16 cellular contexts compared by ENCODE assay signal in the genomic region with DNA sequence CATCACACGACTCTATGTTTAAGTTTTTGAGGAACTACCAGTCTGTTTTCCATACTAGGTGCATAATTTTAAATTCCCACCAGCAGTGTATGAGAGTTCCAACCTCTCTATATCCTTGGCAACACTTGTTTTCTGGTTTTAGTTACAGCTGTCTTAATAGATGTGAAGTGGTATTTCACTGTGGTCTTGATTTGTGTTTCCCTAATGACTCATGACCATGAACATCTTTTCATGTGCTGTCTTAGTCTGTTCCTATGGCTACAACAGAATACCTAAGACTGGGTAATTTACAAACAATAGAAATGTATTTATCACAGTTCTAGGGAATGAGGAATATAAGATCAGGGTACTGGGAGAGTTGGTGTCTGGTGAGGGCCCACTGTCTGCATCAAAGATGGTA. TPM values are rescaled to one million over a fixed set of nuclear protein-coding genes. Genes with fewer than 3 reads are reported as not detected.
DNase-seq lines count a peak whose midpoint lies in the region; ATAC-seq and TF ChIP-seq lines count a peak whose summit lies in the region.
"Had no signal": no experiment of that assay in that cellular context is flagged by ENCODE, and none has a peak within 500 bp of the region (broad histone marks: within the 10 kb centered on the region; RNA-seq: fewer than 3 reads in every experiment).

No MANE protein-coding gene starts in this region.

- no peak for TF ChIP-seq CTCF in foreskin keratinocyte (conservative IDR thresholded peaks at IDR 0.05)

- no peaks in the 10 kb centered on the region for H3K27me3 ChIP-seq in foreskin keratinocyte

- peaks cover 4% of the 10 kb centered on the region for H3K27me3 Mint-ChIP-seq in activated T-helper 17 cell treated with anti-CD3 and anti-CD28 coated beads, Interleukin-2, amount 50 U/mL, for 72 hours

- no peak overlapping the region for H3K4me3 Mint-ChIP-seq in activated T-helper 17 cell treated with anti-CD3 and anti-CD28 coated beads, Interleukin-2, amount 50 U/mL, for 72 hours
- H3K4me3 Mint-ChIP-seq: IgD-negative memory B cell had no signal

- no peaks in the 10 kb centered on the region for H3K4me1 Mint-ChIP-seq in activated T-helper 17 cell treated with anti-CD3 and anti-CD28 coated beads, Interleukin-2, amount 50 U/mL, for 72 hours

- H3K36me3 Mint-ChIP-seq in activated T-helper 17 cell treated with anti-CD3 and anti-CD28 coated beads, Interleukin-2, amount 50 U/mL, for 72 hours (ENCODE audit: low read depth): no peaks in the 10 kb centered on the region
- H3K36me3 Mint-ChIP-seq: IgD-negative memory B cell had no signal

- DNase-seq in A172 (ENCODE audit: low spot score) (peak; percentile 67), foreskin keratinocyte (peak; percentile 67 to 79), dermis blood vessel endothelial cell (no peak), T-helper 1 cell (no peak)
- DNase-seq: activated CD4-positive, alpha-beta T cell treated with anti-CD3 and anti-CD28 coated beads for 1 hour; activated T-cell treated with anti-CD3 and anti-CD28 coated beads, Interleukin-2, amount 50 U/mL, for 1 hour; foreskin melanocyte; NCI-H1105 treated with DMSO at 0.1 percent for 48 hours; NCI-H446; occipital lobe had no signal

- H3K4me1 ChIP-seq in foreskin keratinocyte: no peaks in the 10 kb centered on the region

- no peak overlapping the region for H3K27ac Mint-ChIP-seq in activated T-helper 17 cell treated with anti-CD3 and anti-CD28 coated beads, Interleukin-2, amount 50 U/mL, for 72 hours

- no peak overlapping the region for H3K27ac ChIP-seq in foreskin keratinocyte
- H3K27ac ChIP-seq: thoracic aorta had no signal

- no peaks in the 10 kb centered on the region for H3K9me3 Mint-ChIP-seq in activated T-helper 17 cell treated with anti-CD3 and anti-CD28 coated beads, Interleukin-2, amount 50 U/mL, for 72 hours

- ATAC-seq in GM18907 (IDR thresholded peaks at IDR 0.05; ENCODE audit: unreplicated experiment): peak; percentile 49
- peak; percentile 77 for ATAC-seq in activated T-helper 17 cell treated with anti-CD3 and anti-CD28 coated beads, Interleukin-2, amount 50 U/mL, for 72 hours (replicated peaks)
- ATAC-seq in foreskin keratinocyte: peak; percentile 88
- ATAC-seq in GM21528 (IDR thresholded peaks at IDR 0.05; ENCODE audit: low FRiP score, unreplicated experiment): no peak
- no peak for ATAC-seq in GM18909 (IDR thresholded peaks at IDR 0.05; ENCODE audit: poor library complexity, unreplicated experiment)

RNA-seq across cellular contexts. Expression of a gene that starts 51.5 kb away (rescaled TPM):
- total RNA-seq in A172 (2014; rRNA removed; shearing (Covaris generic)): 0.12 and 0.59 TPM in 2 replicates
- not detected for total RNA-seq in activated T-helper 17 cell treated with anti-CD3 and anti-CD28 coated beads, Interleukin-2, amount 50 U/mL, for 72 hours
- total RNA-seq in foreskin keratinocyte (not detected in 2 replicates), dermis blood vessel endothelial cell (not detected in 2 replicates)
- polyA plus RNA-seq in foreskin keratinocyte: not detected in 2 replicates
- total RNA-seq: occipital lobe, thoracic aorta had no signal
- polyA plus RNA-seq: IgD-negative memory B cell had no signal

Comparison
In these comparisons a context has a peak if more than half of its experiments do, and no peak if none do; other contexts are left out.
1. DNase-seq: peak in A172 (single experiment) and foreskin keratinocyte (2 of 2); none in dermis blood vessel endothelial cell (single experiment) and T-helper 1 cell (0 of 5).
2. ATAC-seq: peak in GM18907 (single experiment), activated T-helper 17 cell treated with anti-CD3 and anti-CD28 coated beads, Interleukin-2, amount 50 U/mL, for 72 hours (single experiment) and foreskin keratinocyte (single experiment); none in GM21528 (single experiment) and GM18909 (single experiment).